ENCODE assay signal across 9 cellular contexts in genomic region chr20:32018269-32019155, GRCh38. TPM values are rescaled to one million over a fixed set of nuclear protein-coding genes. Genes with fewer than 3 reads are reported as not detected.
DNase-seq lines count a peak whose midpoint lies in the region; ATAC-seq, FAIRE-seq and TF ChIP-seq lines count a peak whose summit lies in the region.
"Had no signal": no experiment of that assay in that cellular context is flagged by ENCODE, and none has a peak within 500 bp of the region (broad histone marks: within the 10 kb centered on the region; RNA-seq: fewer than 3 reads in every experiment).

No MANE protein-coding gene starts in this region.

- H3F3A ChIP-seq in MM.1S (ENCODE audit: insufficient read depth, low read length) (no peaks in the 10 kb centered on the region), SU-DHL-6 (ENCODE audit: insufficient read depth) (peaks cover 8% of the 10 kb centered on the region; the same call in 1 of the 2 replicates)

- no peaks in the 10 kb centered on the region for H4K20me1 ChIP-seq in MM.1S (ENCODE audit: insufficient read depth, low read length)
- H4K20me1 ChIP-seq in SU-DHL-6 (ENCODE audit: low read depth, low read length): no peaks in the 10 kb centered on the region
- H4K20me1 ChIP-seq in K562 (replicated peaks; ENCODE audit: control insufficient read depth, insufficient read depth, low read length): 0 out of 2 replicates have a peak, but pooled peaks cover 11% of the 10 kb centered on the region

- H3K27ac ChIP-seq in MM.1S (ENCODE audit: low read length) (no peak overlapping the region), SU-DHL-6 (ENCODE audit: low read depth, low read length) (no peak overlapping the region), K562 (ENCODE audit: extremely low read depth, low read depth, low read length) (no peak overlapping the region)

- H3K9me2 ChIP-seq in MM.1S (replicated peaks; ENCODE audit: insufficient read depth, low read length) (no peaks in the 10 kb centered on the region), SU-DHL-6 (replicated peaks; ENCODE audit: insufficient read depth, low read length) (no peaks in the 10 kb centered on the region)

- TF ChIP-seq RAD21 in K562 (CRISPR knock-in tag; conservative IDR thresholded peaks at IDR 0.05 in 1 of 2, IDR thresholded peaks at IDR 0.05 in 1 of 2): no peak

- H3K27me3 ChIP-seq in MM.1S (replicated peaks; ENCODE audit: insufficient read depth, low read length): peaks cover 79% of the 10 kb centered on the region
- no peaks in the 10 kb centered on the region for H3K27me3 ChIP-seq in SU-DHL-6 (ENCODE audit: low read length)
- H3K27me3 ChIP-seq in K562 (ENCODE audit: control insufficient read depth in 2 of 2, insufficient read depth in 2 of 2, low read length in 2 of 2): peaks cover 27 to 61% of the 10 kb centered on the region in 2 experiments

- peak; percentile 90 for DNase-seq in DMS79 treated with DMSO at 0.1 percent for 48 hours (lab: John Stamatoyannopoulos, UW)
- peak; percentile 61 for DNase-seq in MM.1S
- peak; percentile 71 to 88 (median 88) for DNase-seq in K562 (ENCODE audit: extremely low read depth in 1 of 4, low spot score in 3 of 4)
- peak; percentile 62 to 77 for DNase-seq in left colon
- peak; percentile 34 to 49 for DNase-seq in stimulated activated CD4-positive, alpha-beta T cell treated with anti-CD3 and anti-CD28 coated beads, Interleukin-4, amount 100 ng/mL, for 4 hours

- H3K9me3 ChIP-seq in MM.1S (replicated peaks; ENCODE audit: insufficient read depth, low read length): no peaks in the 10 kb centered on the region
- H3K9me3 ChIP-seq in SU-DHL-6 (ENCODE audit: insufficient read depth, low read length): no peaks in the 10 kb centered on the region
- H3K9me3 ChIP-seq in K562 (replicated peaks; ENCODE audit: control insufficient read depth, insufficient read depth, low read depth, low read length): no peaks in the 10 kb centered on the region

- POLR2A ChIA-PET in K562 (lab: Yijun Ruan, JAX): no interaction called here

- in situ Hi-C loops in K562 (cut with MboI): no loop called here

- H3K79me2 ChIP-seq in MM.1S (ENCODE audit: low read length) (no peaks in the 10 kb centered on the region), SU-DHL-6 (ENCODE audit: insufficient read depth, low read length) (no peaks in the 10 kb centered on the region), K562 (ENCODE audit: control insufficient read depth, insufficient read depth, low read length) (no peaks in the 10 kb centered on the region)

- CTCF ChIA-PET in K562 (lab: Yijun Ruan, JAX; ENCODE audit: low intra/inter-chr PET ratio): no interaction called here

- TF ChIP-seq CTCF in MM.1S (IDR thresholded peaks at IDR 0.05; ENCODE audit: low read length) (no peak), SU-DHL-6 (IDR thresholded peaks at IDR 0.05; ENCODE audit: insufficient read depth, low read length, poor library complexity, severe bottlenecking) (no peak), K562 (IDR thresholded peaks at IDR 0.05 in 2 of 3, conservative IDR thresholded peaks at IDR 0.05 in 1 of 3; ENCODE audit: insufficient read depth in 2 of 3, low read depth in 1 of 3, low read length in 3 of 3) (peak in 2 of 3 experiments; percentile 10 to 49; a peak in 3 of 6 replicates)

- H3K36me3 ChIP-seq in MM.1S (replicated peaks; ENCODE audit: insufficient read depth, low read length): no peaks in the 10 kb centered on the region
- no peaks in the 10 kb centered on the region for H3K36me3 ChIP-seq in SU-DHL-6 (ENCODE audit: low read length)
- no peaks in the 10 kb centered on the region for H3K36me3 ChIP-seq in K562 (ENCODE audit: control insufficient read depth, insufficient read depth, low read length)

- peaks cover 5% of the 10 kb centered on the region; the same call in 1 of the 2 replicates for H3K4me1 ChIP-seq in MM.1S (ENCODE audit: low read length)
- H3K4me1 ChIP-seq in K562 (replicated peaks in 1 of 2; ENCODE audit: control insufficient read depth in 2 of 2, insufficient read depth in 2 of 2, low read length in 2 of 2): peaks cover 6 to 19% of the 10 kb centered on the region in 2 experiments; a peak in 4 of 5 replicates

- TF ChIP-seq EP300 in K562 (IDR thresholded peaks at IDR 0.05; ENCODE audit: low read length): no peak

- ATAC-seq in K562 (peak; percentile 97), left colon (peak; percentile 85), HG02970 (IDR thresholded peaks at IDR 0.05; ENCODE audit: low FRiP score, unreplicated experiment) (no peak), HG02884 (IDR thresholded peaks at IDR 0.05; ENCODE audit: unreplicated experiment) (no peak)

- peak overlapping the region; percentile 85 for H2AFZ ChIP-seq in MM.1S (ENCODE audit: low read length)
- peak overlapping the region; percentile 89 for H2AFZ ChIP-seq in SU-DHL-6 (ENCODE audit: low read depth, low read length, severe bottlenecking)
- H2AFZ ChIP-seq in K562 (ENCODE audit: low read depth, low read length): peak overlapping the region; percentile 92

- no peak for FAIRE-seq in K562 (lab: Jason Lieb, UNC)

- WGBS in K562 (ENCODE audit: insufficient coverage, low coverage, missing lambda C conversion rate): 0% methylated on average over 30 of the region's 67 CpGs

- intact Hi-C loops in K562 (cut with micrococcal nuclease): loop anchor here (5.0 kb wide), 1 partner anchor 66 kb away; the partner anchor contains the start of gene PDRG1
- intact Hi-C loops in left colon (cut with DNase I, micrococcal nuclease): no loop called here

- no peak overlapping the region for H3K9ac ChIP-seq in MM.1S (ENCODE audit: low read length)
- H3K9ac ChIP-seq in SU-DHL-6 (ENCODE audit: low read length): peak overlapping the region; percentile 64
- H3K9ac ChIP-seq in K562 (ENCODE audit: insufficient read depth in 1 of 2, low read depth in 2 of 2, low read length in 2 of 2): peak overlapping the region in 1 of 2 experiments; percentile 93; a peak in 3 of 4 replicates

- BruUV-seq in K562 (replicated peaks; lab: Mats Ljungman, UMichigan): no TSS peak

- peak overlapping the region; percentile 71 for H3K4me3 ChIP-seq in MM.1S (ENCODE audit: low read length)
- peak overlapping the region; percentile 84 for H3K4me3 ChIP-seq in SU-DHL-6 (ENCODE audit: insufficient read depth, low read length, poor library complexity, severe bottlenecking)
- H3K4me3 ChIP-seq in K562: peak overlapping the region; percentile 50

- H3K4me2 ChIP-seq in MM.1S (ENCODE audit: low read depth, low read length) (peak overlapping the region; percentile 95), SU-DHL-6 (ENCODE audit: low read depth, low read length, poor library complexity, severe bottlenecking) (peak overlapping the region; percentile 83), K562 (ENCODE audit: insufficient read depth, low read length) (peak overlapping the region; percentile 81)

- no peaks in the 10 kb centered on the region for H3K9me1 ChIP-seq in K562 (ENCODE audit: control insufficient read depth, insufficient read depth, low read length)

- no peak for TF ChIP-seq POLR2A in K562 (conservative IDR thresholded peaks at IDR 0.05)

RNA-seq across cellular contexts. Expression of gene CCM2L, which starts 8.3 kb away (rescaled TPM):
- total RNA-seq in K562 (2011; cell fraction: chromatin; rRNA removed; ENCODE audit: low replicate concordance): not detected in 2 replicates
- total RNA-seq in K562 (2011; cell fraction: nucleolus; rRNA removed): not detected in 2 replicates
- not detected in 2 replicates for total RNA-seq in K562 (2011; cell fraction: nucleoplasm; rRNA removed)
- total RNA-seq in K562 (2014; rRNA removed) (not detected in 2 replicates), K562 (2014; rRNA removed; fragmentation: Illumina TruSeq; extraction: Trizol) (not detected in 2 replicates), K562 (2015; rRNA removed; fragmentation: Illumina TruSeq; extraction: Trizol) (not detected in 2 replicates), K562 (2021) (not detected in 2 replicates), left colon (1 to 10 TPM; 1.7 to 2.0 TPM)
- polyA plus RNA-seq in K562 (2011; rRNA removed) (0.04 TPM in 1 of 2 replicates, not detected in the other), K562 (2014; fragmentation: Illumina TruSeq; extraction: Trizol) (not detected in 2 replicates), K562 (2014; fragmentation: Nextera tagmentation; extraction: Ambion mirVana) (not detected), K562 (2014; rRNA removed) (not detected in 2 replicates)
- not detected in 2 replicates for polyA plus RNA-seq in K562 (2011; cell fraction: cytosol; rRNA removed)
- not detected in 2 replicates for polyA plus RNA-seq in K562 (2011; cell fraction: nucleus; rRNA removed)
- polyA plus RNA-seq in K562 (2012): 0.30 TPM in 1 of 2 replicates, not detected in the other
- not detected in 2 replicates for polyA minus RNA-seq in K562 (2011; rRNA and poly(A)+ RNA removed)
- not detected in 2 replicates for polyA minus RNA-seq in K562 (2011; cell fraction: cytosol; rRNA and poly(A)+ RNA removed)
- not detected in 2 replicates for polyA minus RNA-seq in K562 (2011; cell fraction: nucleus; rRNA and poly(A)+ RNA removed)
- total RNA-seq: NCI-H460 had no signal

RNA-seq across cellular contexts. Expression of gene HCK, which starts 33.5 kb away (rescaled TPM):
- not detected in 2 replicates for total RNA-seq in K562 (2011; cell fraction: chromatin; rRNA removed; ENCODE audit: low replicate concordance)
- not detected in 2 replicates for total RNA-seq in K562 (2011; cell fraction: nucleolus; rRNA removed)
- not detected in 2 replicates for total RNA-seq in K562 (2011; cell fraction: nucleoplasm; rRNA removed)
- total RNA-seq in K562 (2014; rRNA removed): 0.27 TPM in 1 of 2 replicates, not detected in the other
- total RNA-seq in K562 (2014; rRNA removed; fragmentation: Illumina TruSeq; extraction: Trizol): not detected in 2 replicates
- total RNA-seq in K562 (2015; rRNA removed; fragmentation: Illumina TruSeq; extraction: Trizol): 0.38 and 0.51 TPM in 2 replicates
- not detected in 2 replicates for total RNA-seq in K562 (2021)
- 0.04 TPM in 1 of 2 replicates, not detected in the other for polyA plus RNA-seq in K562 (2011; rRNA removed)
- polyA plus RNA-seq in K562 (2011; cell fraction: cytosol; rRNA removed): 0.01 and 0.07 TPM in 2 replicates
- not detected in 2 replicates for polyA plus RNA-seq in K562 (2011; cell fraction: nucleus; rRNA removed)
- polyA plus RNA-seq in K562 (2012): 0.13 and 0.50 TPM in 2 replicates
- polyA plus RNA-seq in K562 (2014; fragmentation: Illumina TruSeq; extraction: Trizol): not detected in 2 replicates
- polyA plus RNA-seq in K562 (2014; fragmentation: Nextera tagmentation; extraction: Ambion mirVana): not detected
- 0.09 TPM in 1 of 2 replicates, not detected in the other for polyA plus RNA-seq in K562 (2014; rRNA removed)
- polyA minus RNA-seq in K562 (2011; rRNA and poly(A)+ RNA removed): 0.18 TPM in 1 of 2 replicates, not detected in the other
- not detected in 2 replicates for polyA minus RNA-seq in K562 (2011; cell fraction: cytosol; rRNA and poly(A)+ RNA removed)
- polyA minus RNA-seq in K562 (2011; cell fraction: nucleus; rRNA and poly(A)+ RNA removed): not detected in 2 replicates
- 1 to 10 TPM; 5.5 to 9.7 TPM for total RNA-seq in left colon
- total RNA-seq: NCI-H460 had no signal

RNA-seq across cellular contexts. Expression of gene XKR7, which starts 50.6 kb away (rescaled TPM):
- not detected in 2 replicates for total RNA-seq in K562 (2011; cell fraction: chromatin; rRNA removed; ENCODE audit: low replicate concordance)
- total RNA-seq in K562 (2011; cell fraction: nucleolus; rRNA removed): not detected in 2 replicates
- total RNA-seq in K562 (2011; cell fraction: nucleoplasm; rRNA removed): not detected in 2 replicates
- not detected in 2 replicates for total RNA-seq in K562 (2014; rRNA removed)
- not detected in 2 replicates for total RNA-seq in K562 (2014; rRNA removed; fragmentation: Illumina TruSeq; extraction: Trizol)
- total RNA-seq in K562 (2015; rRNA removed; fragmentation: Illumina TruSeq; extraction: Trizol): not detected in 2 replicates
- total RNA-seq in K562 (2021): 0.02 TPM in 1 of 2 replicates, not detected in the other
- not detected in 2 replicates for polyA plus RNA-seq in K562 (2011; rRNA removed)
- polyA plus RNA-seq in K562 (2011; cell fraction: cytosol; rRNA removed): under 0.01 TPM in 1 of 2 replicates, not detected in the other
- polyA plus RNA-seq in K562 (2011; cell fraction: nucleus; rRNA removed): not detected in 2 replicates
- not detected in 2 replicates for polyA plus RNA-seq in K562 (2012)
- not detected in 2 replicates for polyA plus RNA-seq in K562 (2014; fragmentation: Illumina TruSeq; extraction: Trizol)
- not detected for polyA plus RNA-seq in K562 (2014; fragmentation: Nextera tagmentation; extraction: Ambion mirVana)
- polyA plus RNA-seq in K562 (2014; rRNA removed): not detected in 2 replicates
- not detected in 2 replicates for polyA minus RNA-seq in K562 (2011; rRNA and poly(A)+ RNA removed)
- polyA minus RNA-seq in K562 (2011; cell fraction: cytosol; rRNA and poly(A)+ RNA removed): not detected in 2 replicates
- polyA minus RNA-seq in K562 (2011; cell fraction: nucleus; rRNA and poly(A)+ RNA removed): not detected in 2 replicates
- total RNA-seq in left colon: under 1 TPM; 0.06 to 0.11 TPM
- total RNA-seq: NCI-H460 had no signal

Comparison
In these comparisons a context has a peak if more than half of its experiments do, and no peak if none do; other contexts are left out.
1. CTCF ChIP-seq: peak in K562 (2 of 3); none in MM.1S (single experiment) and SU-DHL-6 (single experiment).
2. ATAC-seq: peak in K562 (single experiment) and left colon (single experiment); none in HG02970 (single experiment) and HG02884 (single experiment).
3. RNA of gene HCK, which starts 33.5 kb away (total RNA-seq): 5.5 to 9.7 TPM in left colon; 0.27 to 0.51 TPM in K562; every median in the first group is over 4 times any median in the second.
4. Peak in every context shown above with its lines, with median percentiles within 50 percentile points of each other: DNase-seq, H2AFZ ChIP-seq, H3K4me2 ChIP-seq and H3K4me3 ChIP-seq.